17 cellular contexts compared by ENCODE assay signal in genomic region chr14:54895683-54896082, GRCh38.
"Had no signal": no experiment of that assay in that cellular context is flagged by ENCODE, and none has a peak within 500 bp of the region (broad histone marks: within the 10 kb centered on the region; RNA-seq: fewer than 3 reads in every experiment).

No MANE protein-coding gene starts in this region.

- ATAC-seq: mucosa of descending colon; naive thymus-derived CD4-positive, alpha-beta T cell; sciatic nerve had no signal

- H3K9me3 Mint-ChIP-seq: activated T-cell treated with anti-CD3 and anti-CD28 coated beads, Interleukin-2, amount 50 U/mL, for 72 hours; endodermal cell; naive thymus-derived CD4-positive, alpha-beta T cell had no signal

- H2AFZ ChIP-seq: parathyroid adenoma had no signal

- H3K4me1 ChIP-seq: parathyroid adenoma, thyroid gland had no signal

- H3K4me3 Mint-ChIP-seq: activated naive CD8-positive, alpha-beta T cell treated with anti-CD3 and anti-CD28 coated beads for 36 hours; endodermal cell; naive thymus-derived CD4-positive, alpha-beta T cell had no signal

- H3K4me3 ChIP-seq: mucosa of descending colon, smooth muscle cell, thyroid gland had no signal

- H3K9ac ChIP-seq: parathyroid adenoma had no signal

- H3K27me3 ChIP-seq: neutrophil, thyroid gland had no signal

- H3K27ac ChIP-seq: epithelial cell of prostate, neutrophil, parathyroid adenoma, thyroid gland had no signal

- H3K27me3 Mint-ChIP-seq: activated naive CD8-positive, alpha-beta T cell treated with anti-CD3 and anti-CD28 coated beads for 36 hours; naive thymus-derived CD4-positive, alpha-beta T cell had no signal

- DNase-seq: activated CD4-positive, alpha-beta T cell treated with anti-CD3 and anti-CD28 coated beads, Interleukin-2, amount 50 U/mL, for 1 hour; activated CD8-positive, alpha-beta memory T cell treated with anti-CD3 and anti-CD28 coated beads, Interleukin-2, amount 50 U/mL, for 4 hours; activated naive CD4-positive, alpha-beta T cell; activated naive CD8-positive, alpha-beta T cell treated with anti-CD3 and anti-CD28 coated beads for 36 hours; activated T-cell treated with anti-CD3 and anti-CD28 coated beads, Interleukin-2, amount 50 U/mL, for 72 hours; amygdala; endodermal cell; mucosa of descending colon; naive thymus-derived CD4-positive, alpha-beta T cell; stimulated activated CD4-positive, alpha-beta T cell treated with anti-CD3 and anti-CD28 coated beads, Interleukin-4, amount 100 ng/mL, for 4 hours; stimulated activated naive CD4-positive, alpha-beta T cell; thyroid gland had no signal

- H3K36me3 ChIP-seq: neutrophil, thyroid gland had no signal

- H3K9me3 ChIP-seq: mucosa of descending colon, neutrophil, thyroid gland had no signal

- H3K27ac Mint-ChIP-seq: activated naive CD8-positive, alpha-beta T cell treated with anti-CD3 and anti-CD28 coated beads for 36 hours; activated T-cell treated with anti-CD3 and anti-CD28 coated beads, Interleukin-2, amount 50 U/mL, for 72 hours; endodermal cell had no signal
